12 cellular contexts compared by ENCODE assay signal in genomic region chr15:99168601-99169580, GRCh38.
DNase-seq lines count a peak whose midpoint lies in the region; TF ChIP-seq lines count a peak whose summit lies in the region.
"Had no signal": no experiment of that assay in that cellular context is flagged by ENCODE, and none has a peak within 500 bp of the region (broad histone marks: within the 10 kb centered on the region; RNA-seq: fewer than 3 reads in every experiment).

No MANE protein-coding gene starts in this region.

- no peaks in the 10 kb centered on the region for H3K36me3 ChIP-seq in BLaER1 treated with 17β-estradiol and CSF1 and Interleukin-3, amounts not matched to agents 10 nM and 100 nM
- H3K36me3 ChIP-seq in esophagus squamous epithelium (peaks cover 0 to 89% (median 7%) of the 10 kb centered on the region in 3 donors), rectal smooth muscle tissue (ENCODE audit: control insufficient read depth, insufficient read depth, low read length) (peaks cover 3% of the 10 kb centered on the region)

- peaks cover 19 to 40% (median 34%) of the 10 kb centered on the region in 10 experiments for H3K4me1 ChIP-seq in BLaER1 treated with 17β-estradiol and CSF1 and Interleukin-3, amounts not matched to agents 10 nM and 100 nM
- H3K4me1 ChIP-seq in esophagus squamous epithelium, result peaks cover 0 to 10% (median 7%) of the 10 kb centered on the region in 3 donors
- H3K4me1 ChIP-seq in rectal smooth muscle tissue (ENCODE audit: control insufficient read depth, insufficient read depth, low read length), result peaks cover 57% of the 10 kb centered on the region

- no peak overlapping the region for H3K4me3 ChIP-seq in BLaER1 treated with 17β-estradiol and CSF1 and Interleukin-3, amounts not matched to agents 10 nM and 100 nM
- H3K4me3 ChIP-seq in NB4 (ENCODE audit: low read depth, low read length), result no peak overlapping the region
- no peak overlapping the region for H3K4me3 ChIP-seq in esophagus squamous epithelium
- H3K4me3 ChIP-seq in rectal smooth muscle tissue (ENCODE audit: low read length), result no peak overlapping the region

- no peaks in the 10 kb centered on the region for H3K9me3 ChIP-seq in BLaER1 treated with 17β-estradiol and CSF1 and Interleukin-3, amounts not matched to agents 10 nM and 100 nM (replicated peaks in 1 of 11)
- no peaks in the 10 kb centered on the region for H3K9me3 ChIP-seq in esophagus squamous epithelium

- H3K4me2 ChIP-seq in BLaER1 treated with 17β-estradiol and CSF1 and Interleukin-3, amounts not matched to agents 10 nM and 100 nM, result peak overlapping the region; percentile 10 to 92 (median 86); a peak in 21 of 22 replicates

- no peaks in the 10 kb centered on the region for H3K27me3 ChIP-seq in BLaER1 treated with 17β-estradiol and CSF1 and Interleukin-3, amounts not matched to agents 10 nM and 100 nM
- H3K27me3 ChIP-seq in esophagus squamous epithelium (no peaks in the 10 kb centered on the region), rectal smooth muscle tissue (ENCODE audit: control insufficient read depth, insufficient read depth, low read length) (no peaks in the 10 kb centered on the region)

- peak; percentile 55 for DNase-seq in NB4 (ENCODE audit: low read depth)
- DNase-seq in esophagus squamous epithelium (lab: John Stamatoyannopoulos, UW), result no peak
- no peak for DNase-seq in stimulated activated CD4-positive, alpha-beta T cell treated with anti-CD3 and anti-CD28 coated beads, Interleukin-12 subunit alpha, Interleukin-12 subunit beta, amount 100 ng/mL, for 4 hours
- no peak for DNase-seq in 8988T
- DNase-seq in anterior cingulate cortex (lab: John Stamatoyannopoulos, UW), result no peak
- DNase-seq in medulla oblongata (ENCODE audit: extremely low spot score), result no peak
- DNase-seq: activated CD4-positive, alpha-beta T cell treated with anti-CD3 and anti-CD28 coated beads for 4 hours; activated effector memory CD4-positive, alpha-beta T cell treated with Interleukin-2 at 50 U/mL for 16 hours; KG1; NCI-H2171 had no signal

- H3K9ac ChIP-seq in BLaER1 treated with 17β-estradiol and CSF1 and Interleukin-3, amounts not matched to agents 10 nM and 100 nM, result peak overlapping the region in 5 of 11 experiments; percentile 7 to 20 (median 11); a peak in 4 of 22 replicates
- peak overlapping the region; percentile 16 for H3K9ac ChIP-seq in rectal smooth muscle tissue (ENCODE audit: low read length)

- intact Hi-C loops in esophagus squamous epithelium (cut with DNase I), result no loop called here

- 88 to 91% methylated on average over 5 of the region's 5 CpGs for WGBS in esophagus squamous epithelium, 2 donors

- H4K20me1 ChIP-seq in BLaER1 treated with 17β-estradiol and CSF1 and Interleukin-3, amounts not matched to agents 10 nM and 100 nM, result no peaks in the 10 kb centered on the region

- peak overlapping the region in 8 of 11 experiments; percentile 47 to 77 (median 60); a peak in 16 of 22 replicates for H3K27ac ChIP-seq in BLaER1 treated with 17β-estradiol and CSF1 and Interleukin-3, amounts not matched to agents 10 nM and 100 nM
- H3K27ac ChIP-seq in esophagus squamous epithelium (peak overlapping the region; percentile 73 to 92 (median 88)), rectal smooth muscle tissue (ENCODE audit: low read depth, low read length) (peak overlapping the region; percentile 99)

- TF ChIP-seq POLR2A in NB4 (IDR thresholded peaks at IDR 0.05; ENCODE audit: extremely low read depth, insufficient read length) (no peak), esophagus squamous epithelium (IDR thresholded peaks at IDR 0.05) (no peak)

- TF ChIP-seq CTCF in NB4 (IDR thresholded peaks at IDR 0.05; ENCODE audit: low read depth, low read length) (no peak), esophagus squamous epithelium (IDR thresholded peaks at IDR 0.05) (no peak)
